Comparison of ENCODE assay signal across 30 cellular contexts in genomic region chr3:122929188-122929465, GRCh38.
"Had no signal": no experiment of that assay in that cellular context is flagged by ENCODE, and none has a peak within 500 bp of the region (broad histone marks: within the 10 kb centered on the region; RNA-seq: fewer than 3 reads in every experiment).

No MANE protein-coding gene starts in this region.

- H3K9ac ChIP-seq: parathyroid adenoma had no signal

- H3K27me3 ChIP-seq: right atrium auricular region, upper lobe of right lung, uterus had no signal

- H3K4me1 Mint-ChIP-seq: immature natural killer cell, memory B cell, natural killer cell had no signal

- H3K9me3 Mint-ChIP-seq: memory B cell, natural killer cell had no signal

- H3K27ac Mint-ChIP-seq: immature natural killer cell, memory B cell, natural killer cell had no signal

- H3K4me2 ChIP-seq: hepatocyte had no signal

- DNase-seq: dermis blood vessel endothelial cell; effector memory CD4-positive, alpha-beta T cell; heart left ventricle; immature natural killer cell; islet precursor cell; kidney glomerular epithelial cell; left colon; left ventricle myocardium inferior; lower lobe of right lung; natural killer cell; small intestine; stimulated activated CD4-positive, alpha-beta T cell treated with anti-CD3 and anti-CD28 coated beads, Interleukin-12 subunit alpha, Interleukin-12 subunit beta, amount 100 ng/mL, for 4 hours; stimulated activated CD4-positive, alpha-beta T cell treated with anti-CD3 and anti-CD28 coated beads, Interleukin-1b, Interleukin-23, amount 100 ng/mL, for 48 hours; stimulated activated CD4-positive, alpha-beta T cell treated with anti-CD3 and anti-CD28 coated beads, Interleukin-4, amount 100 ng/mL, for 1 hour; stimulated activated CD8-positive, alpha-beta memory T cell treated with anti-CD3 and anti-CD28 coated beads, Interleukin-4, amount 100 ng/mL, for 48 hours; stimulated activated naive CD4-positive, alpha-beta T cell treated with Interleukin-2 at 50 U/mL for 16 hours; transverse colon; upper lobe of right lung; uterus had no signal

- H3K36me3 ChIP-seq: esophagus muscularis mucosa, gastroesophageal sphincter, heart left ventricle, left ventricle myocardium inferior, lower lobe of right lung, neutrophil, prostate gland, right atrium auricular region, thoracic aorta, transverse colon, upper lobe of right lung, uterus had no signal

- H2AFZ ChIP-seq: hepatocyte, parathyroid adenoma had no signal

- H3K27ac ChIP-seq: coronary artery, esophagus muscularis mucosa, gastroesophageal sphincter, heart left ventricle, hepatocyte, left ventricle myocardium inferior, lower lobe of right lung, neutrophil, parathyroid adenoma, prostate gland, right atrium auricular region, thoracic aorta, transverse colon, upper lobe of right lung, uterus had no signal

- H3K9me3 ChIP-seq: esophagus muscularis mucosa, gastroesophageal sphincter, heart left ventricle, left ventricle myocardium inferior, lower lobe of right lung, neutrophil, prostate gland, right atrium auricular region, thoracic aorta, transverse colon, upper lobe of right lung, uterus had no signal

- ATAC-seq: foreskin keratinocyte, gastroesophageal sphincter, left colon, natural killer cell had no signal

- H3K79me2 ChIP-seq: hepatocyte, parathyroid adenoma had no signal

- H3K4me3 ChIP-seq: coronary artery, esophagus muscularis mucosa, gastroesophageal sphincter, heart left ventricle, hepatocyte, left ventricle myocardium inferior, lower lobe of right lung, prostate gland, right atrium auricular region, thoracic aorta, transverse colon, upper lobe of right lung, uterus had no signal

- H3K4me3 Mint-ChIP-seq: immature natural killer cell, memory B cell, natural killer cell had no signal

- H3K36me3 Mint-ChIP-seq: immature natural killer cell, memory B cell, natural killer cell had no signal

- H3K4me1 ChIP-seq: esophagus muscularis mucosa, gastroesophageal sphincter, lower lobe of right lung, parathyroid adenoma, prostate gland, right atrium auricular region, transverse colon, upper lobe of right lung, uterus had no signal
